ENCODE assay signal across 1 cellular context in the genomic region with DNA sequence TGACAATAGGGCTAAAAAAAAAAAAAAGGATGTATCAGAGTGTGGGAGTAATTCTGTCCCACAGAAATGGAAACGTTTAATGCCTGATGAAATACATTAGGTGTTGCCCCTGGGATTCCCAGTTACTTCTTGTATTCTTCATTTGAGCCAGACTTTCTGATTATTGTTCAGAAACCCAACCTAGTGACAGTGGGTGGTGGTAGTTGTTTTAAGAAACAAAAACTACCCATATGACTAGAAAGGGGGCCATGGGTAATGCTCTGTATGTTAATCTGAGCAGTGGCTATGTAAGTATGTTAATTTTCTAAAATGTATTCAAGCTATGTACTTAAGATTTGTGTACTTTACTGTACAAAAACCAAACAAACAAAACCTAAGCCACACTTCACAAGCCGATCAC.
TF ChIP-seq lines count a peak whose summit lies in the region.

No MANE protein-coding gene starts in this region.

TF ChIP-seq in A549, 52 proteins besides CTCF, POLR2A, EP300 and RAD21 (continued from another document):
- TF ChIP-seq, protein P1, sequence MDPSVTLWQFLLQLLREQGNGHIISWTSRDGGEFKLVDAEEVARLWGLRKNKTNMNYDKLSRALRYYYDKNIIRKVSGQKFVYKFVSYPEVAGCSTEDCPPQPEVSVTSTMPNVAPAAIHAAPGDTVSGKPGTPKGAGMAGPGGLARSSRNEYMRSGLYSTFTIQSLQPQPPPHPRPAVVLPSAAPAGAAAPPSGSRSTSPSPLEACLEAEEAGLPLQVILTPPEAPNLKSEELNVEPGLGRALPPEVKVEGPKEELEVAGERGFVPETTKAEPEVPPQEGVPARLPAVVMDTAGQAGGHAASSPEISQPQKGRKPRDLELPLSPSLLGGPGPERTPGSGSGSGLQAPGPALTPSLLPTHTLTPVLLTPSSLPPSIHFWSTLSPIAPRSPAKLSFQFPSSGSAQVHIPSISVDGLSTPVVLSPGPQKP (IDR thresholded peaks at IDR 0.05; ENCODE audit: low read depth, low read length) = no peak
- TF ChIP-seq ZC3H11A (IDR thresholded peaks at IDR 0.05) (no peak), NPAS2 (CRISPR knock-in tag; IDR thresholded peaks at IDR 0.05; ENCODE audit: borderline replicate concordance) (no peak)
